1 cellular context compared by ENCODE assay signal in the genomic region with DNA sequence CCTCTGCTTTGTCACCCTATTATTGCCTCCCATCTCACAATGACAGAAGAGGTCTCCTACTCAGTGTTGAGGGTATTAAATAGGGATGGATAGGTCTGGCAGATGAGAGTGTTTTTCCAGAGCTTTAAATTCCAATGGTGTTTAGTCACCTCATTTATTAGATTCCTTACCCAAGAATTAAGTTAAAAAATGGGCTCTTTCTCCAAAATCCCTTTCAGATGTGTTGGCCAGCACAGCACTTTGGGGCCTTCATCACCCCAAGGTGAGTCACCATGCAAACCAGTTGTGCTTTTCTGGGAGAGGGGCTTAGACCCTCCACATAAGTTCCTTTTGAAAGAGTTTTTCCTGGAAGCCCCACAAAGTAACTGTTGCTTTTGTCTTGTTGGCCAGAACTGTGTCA.
TF ChIP-seq lines count a peak whose summit lies in the region.

No MANE protein-coding gene starts in this region.

TF ChIP-seq in IMR-90, 13 proteins besides CTCF, POLR2A, EP300 and RAD21 (continued from another document):
- no peak for TF ChIP-seq NFE2L2 (IDR thresholded peaks at IDR 0.05; ENCODE audit: low read depth, low read length)
- no peak for TF ChIP-seq MXI1 (IDR thresholded peaks at IDR 0.05; ENCODE audit: borderline replicate concordance, low read depth, low read length)
- no peak for TF ChIP-seq FOS (IDR thresholded peaks at IDR 0.05; ENCODE audit: low read depth, low read length)
- TF ChIP-seq, protein P1, sequence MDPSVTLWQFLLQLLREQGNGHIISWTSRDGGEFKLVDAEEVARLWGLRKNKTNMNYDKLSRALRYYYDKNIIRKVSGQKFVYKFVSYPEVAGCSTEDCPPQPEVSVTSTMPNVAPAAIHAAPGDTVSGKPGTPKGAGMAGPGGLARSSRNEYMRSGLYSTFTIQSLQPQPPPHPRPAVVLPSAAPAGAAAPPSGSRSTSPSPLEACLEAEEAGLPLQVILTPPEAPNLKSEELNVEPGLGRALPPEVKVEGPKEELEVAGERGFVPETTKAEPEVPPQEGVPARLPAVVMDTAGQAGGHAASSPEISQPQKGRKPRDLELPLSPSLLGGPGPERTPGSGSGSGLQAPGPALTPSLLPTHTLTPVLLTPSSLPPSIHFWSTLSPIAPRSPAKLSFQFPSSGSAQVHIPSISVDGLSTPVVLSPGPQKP (IDR thresholded peaks at IDR 0.05; ENCODE audit: borderline replicate concordance, low read depth, low read length) = no peak
- no peak for TF ChIP-seq CHD1 (IDR thresholded peaks at IDR 0.05; ENCODE audit: low read depth, low read length)
- TF ChIP-seq RCOR1 (IDR thresholded peaks at IDR 0.05; ENCODE audit: insufficient replicate concordance, low read length) = no peak
- no peak for TF ChIP-seq MAFK (IDR thresholded peaks at IDR 0.05; ENCODE audit: low read depth, low read length)
- TF ChIP-seq SMC3 (IDR thresholded peaks at IDR 0.05; ENCODE audit: low read depth, low read length) = no peak
- no peak for TF ChIP-seq CEBPB (IDR thresholded peaks at IDR 0.05; ENCODE audit: low read depth, low read length)
